ENCODE assay signal across 8 cellular contexts in genomic region chr9:4740373-4740622, GRCh38. TPM values are rescaled to one million over a fixed set of nuclear protein-coding genes. Genes with fewer than 3 reads are reported as not detected.
DNase-seq lines count a peak whose midpoint lies in the region; ATAC-seq and TF ChIP-seq lines count a peak whose summit lies in the region.

No MANE protein-coding gene starts in this region.

- no peak for ATAC-seq in HG03045 (IDR thresholded peaks at IDR 0.05; ENCODE audit: unreplicated experiment)

- H3K9ac ChIP-seq in endocrine pancreas (ENCODE audit: control insufficient read depth, insufficient read depth, low read length), result peak overlapping the region; percentile 62

- DNase-seq in GM06990 (ENCODE audit: extremely low read depth, insufficient read length) (no peak), NCI-H345 treated with DMSO at 0.1 percent for 48 hours (lab: John Stamatoyannopoulos, UW; ENCODE audit: unreplicated experiment) (peak; percentile 43), C1 segment of cervical spinal cord (lab: John Stamatoyannopoulos, UW) (no peak), A172 (ENCODE audit: low spot score) (no peak)
- DNase-seq in stimulated activated CD4-positive, alpha-beta T cell treated with anti-CD3 and anti-CD28 coated beads, Interleukin-2, amount 100 ng/mL, for 48 hours, result no peak

- no peaks in the 10 kb centered on the region for H3K9me3 ChIP-seq in endocrine pancreas (ENCODE audit: control insufficient read depth, low read length)
- no peaks in the 10 kb centered on the region for H3K9me3 ChIP-seq in neuron (ENCODE audit: low read length)

- H2AFZ ChIP-seq in neuron (ENCODE audit: low read depth, low read length), result peak overlapping the region; percentile 64

- peak overlapping the region; percentile 87 for H3K4me3 ChIP-seq in GM06990 (replicated peaks; ENCODE audit: low read depth, low read length)
- peak overlapping the region; percentile 91 for H3K4me3 ChIP-seq in endocrine pancreas (ENCODE audit: control insufficient read depth, insufficient read depth, low read length)
- peak overlapping the region; percentile 83 for H3K4me3 ChIP-seq in neuron (ENCODE audit: low read length)

- H3K4me1 ChIP-seq in endocrine pancreas (ENCODE audit: control insufficient read depth, insufficient read depth, low read length), result peaks cover 5% of the 10 kb centered on the region
- peaks cover 14% of the 10 kb centered on the region for H3K4me1 ChIP-seq in neuron (ENCODE audit: insufficient read depth, low read length)

- TF ChIP-seq CTCF in GM06990 (IDR thresholded peaks at IDR 0.05; ENCODE audit: insufficient read depth, low read length, poor library complexity, severe bottlenecking), result no peak

- H3K27me3 ChIP-seq in GM06990 (replicated peaks; ENCODE audit: control insufficient read depth, insufficient read depth, low read length) (no peaks in the 10 kb centered on the region), endocrine pancreas (ENCODE audit: control insufficient read depth, insufficient read depth, low read length) (no peaks in the 10 kb centered on the region), neuron (ENCODE audit: insufficient read depth, low read length) (no peaks in the 10 kb centered on the region)

- H3K36me3 ChIP-seq in GM06990 (ENCODE audit: control insufficient read depth, insufficient read depth, low read length), result no peaks in the 10 kb centered on the region
- no peaks in the 10 kb centered on the region for H3K36me3 ChIP-seq in endocrine pancreas (ENCODE audit: control insufficient read depth, insufficient read depth, low read length)
- no peaks in the 10 kb centered on the region for H3K36me3 ChIP-seq in neuron (ENCODE audit: insufficient read depth, low read length)

RNA-seq across cellular contexts. Expression of gene AK3, which starts 0.7 kb away (rescaled TPM):
- total RNA-seq in A172 (2014; rRNA removed; shearing (Covaris generic)), result 41.8 and 47.8 TPM in 2 replicates

RNA-seq across cellular contexts. Expression of gene RCL1, which starts 52.4 kb away (rescaled TPM):
- total RNA-seq in A172 (2014; rRNA removed; shearing (Covaris generic)), result 10.3 and 12.1 TPM in 2 replicates
